ENCODE assay signal across 1 cellular context in the genomic region with DNA sequence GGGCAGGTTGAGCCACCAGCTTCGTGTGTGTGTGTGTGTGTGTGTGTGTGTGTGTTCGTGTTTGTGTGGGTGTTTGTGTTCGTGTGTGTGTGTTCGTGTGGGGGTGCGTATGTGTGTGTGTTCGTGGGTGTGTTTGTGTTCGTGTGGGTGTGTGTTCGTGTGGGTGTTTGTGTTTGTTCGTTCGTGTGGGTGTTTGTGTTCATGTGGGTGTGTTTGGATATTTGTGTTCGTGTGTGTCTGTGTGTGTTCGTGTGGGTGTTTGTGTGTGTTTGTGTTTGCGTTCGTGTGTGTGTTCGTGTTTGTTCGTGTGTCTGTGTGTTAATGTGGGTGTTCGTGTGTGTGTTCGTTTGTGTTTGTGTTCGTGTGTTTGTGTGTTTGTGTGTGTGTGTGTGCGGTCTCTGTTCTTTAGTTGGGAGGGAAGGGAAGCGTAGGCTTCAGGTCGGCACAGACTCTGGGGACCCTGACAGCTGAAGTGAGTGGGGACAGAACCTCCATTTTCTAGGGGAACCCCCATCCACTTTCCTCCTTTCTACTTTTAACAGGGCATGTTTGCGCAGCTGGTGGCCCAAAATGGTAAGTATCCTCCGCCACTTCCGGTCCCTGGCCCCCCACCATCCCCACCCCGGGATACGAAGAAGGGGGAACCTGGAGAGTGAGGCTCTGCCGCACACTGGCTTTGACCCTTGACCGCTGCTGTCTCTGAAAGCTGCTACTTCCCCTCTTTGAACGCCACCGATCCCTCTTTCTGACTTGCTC.
TF ChIP-seq lines count a peak whose summit lies in the region.

No MANE protein-coding gene starts in this region.

TF ChIP-seq in GM12878, 131 proteins besides CTCF, POLR2A, EP300 and RAD21 (continued from another document and continues in another):
- peak; percentile 91 for TF ChIP-seq YY1 (IDR thresholded peaks at IDR 0.05; ENCODE audit: low read depth, low read length)
- peak; percentile 86 for TF ChIP-seq NR2C1 (IDR thresholded peaks at IDR 0.05)
- 0 out of 2 replicates have a peak, but pooled peaks have one; percentile 30 for TF ChIP-seq CHD2 (IDR thresholded peaks at IDR 0.05; ENCODE audit: borderline replicate concordance, low read depth, low read length)
- TF ChIP-seq SRF (IDR thresholded peaks at IDR 0.05; ENCODE audit: low read depth in 2 of 2, low read length in 2 of 2) = peak; percentile 91 to 98
- TF ChIP-seq HDGF (IDR thresholded peaks at IDR 0.05) = peak; percentile 100
- no peak for TF ChIP-seq SREBF1 (IDR thresholded peaks at IDR 0.05; ENCODE audit: low read length)
- TF ChIP-seq E2F8 (IDR thresholded peaks at IDR 0.05; ENCODE audit: low read depth, partially characterized antibody) = peak; percentile 76
- TF ChIP-seq CHD1 (IDR thresholded peaks at IDR 0.05; ENCODE audit: low read depth, low read length) = peak; percentile 69; the same call in 1 of the 2 replicates
- TF ChIP-seq CBFB (IDR thresholded peaks at IDR 0.05; ENCODE audit: low read depth) = peak; percentile 45; the same call in 1 of the 2 replicates
- no peak for TF ChIP-seq NR2C2 (IDR thresholded peaks at IDR 0.05; ENCODE audit: borderline replicate concordance, control insufficient read depth, insufficient read length, low read depth)
- TF ChIP-seq BACH1 (IDR thresholded peaks at IDR 0.05; ENCODE audit: borderline replicate concordance) = 0 out of 2 replicates have a peak, but pooled peaks have one; percentile 35
- TF ChIP-seq IRF5 (IDR thresholded peaks at IDR 0.05; ENCODE audit: borderline replicate concordance) = peak; percentile 38; the same call in 1 of the 2 replicates
- TF ChIP-seq MTA2 (IDR thresholded peaks at IDR 0.05; ENCODE audit: low read depth) = peak; percentile 66
- TF ChIP-seq SUPT20H (IDR thresholded peaks at IDR 0.05; ENCODE audit: borderline replicate concordance, control insufficient read depth, low read depth, low read length) = no peak
- TF ChIP-seq BCL3 (IDR thresholded peaks at IDR 0.05; ENCODE audit: borderline replicate concordance, insufficient read depth, low read depth, low read length, poor library complexity, severe bottlenecking) = no peak
- TF ChIP-seq, protein P1, sequence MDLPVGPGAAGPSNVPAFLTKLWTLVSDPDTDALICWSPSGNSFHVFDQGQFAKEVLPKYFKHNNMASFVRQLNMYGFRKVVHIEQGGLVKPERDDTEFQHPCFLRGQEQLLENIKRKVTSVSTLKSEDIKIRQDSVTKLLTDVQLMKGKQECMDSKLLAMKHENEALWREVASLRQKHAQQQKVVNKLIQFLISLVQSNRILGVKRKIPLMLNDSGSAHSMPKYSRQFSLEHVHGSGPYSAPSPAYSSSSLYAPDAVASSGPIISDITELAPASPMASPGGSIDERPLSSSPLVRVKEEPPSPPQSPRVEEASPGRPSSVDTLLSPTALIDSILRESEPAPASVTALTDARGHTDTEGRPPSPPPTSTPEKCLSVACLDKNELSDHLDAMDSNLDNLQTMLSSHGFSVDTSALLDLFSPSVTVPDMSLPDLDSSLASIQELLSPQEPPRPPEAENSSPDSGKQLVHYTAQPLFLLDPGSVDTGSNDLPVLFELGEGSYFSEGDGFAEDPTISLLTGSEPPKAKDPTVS (IDR thresholded peaks at IDR 0.05; ENCODE audit: low read depth, low read length) = no peak
- TF ChIP-seq ZNF687 (IDR thresholded peaks at IDR 0.05) = peak; percentile 71
- TF ChIP-seq, protein P2, sequence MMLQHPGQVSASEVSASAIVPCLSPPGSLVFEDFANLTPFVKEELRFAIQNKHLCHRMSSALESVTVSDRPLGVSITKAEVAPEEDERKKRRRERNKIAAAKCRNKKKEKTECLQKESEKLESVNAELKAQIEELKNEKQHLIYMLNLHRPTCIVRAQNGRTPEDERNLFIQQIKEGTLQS (IDR thresholded peaks at IDR 0.05; ENCODE audit: borderline replicate concordance, extremely low read depth, low read depth, low read length) = no peak
- peak; percentile 78 for TF ChIP-seq SPI1 (IDR thresholded peaks at IDR 0.05; ENCODE audit: borderline replicate concordance, insufficient read depth, low read depth, low read length)
- TF ChIP-seq STAT3 (IDR thresholded peaks at IDR 0.05; ENCODE audit: low read depth, low read length) = no peak
- TF ChIP-seq TAF1 (IDR thresholded peaks at IDR 0.05; ENCODE audit: borderline replicate concordance, low read depth, low read length) = peak; percentile 65
- TF ChIP-seq RAD51 (IDR thresholded peaks at IDR 0.05) = no peak
- TF ChIP-seq POLR2AphosphoS5 (IDR thresholded peaks at IDR 0.05; ENCODE audit: low read length) = peak; percentile 95
- peak; percentile 9 for TF ChIP-seq RELA (IDR thresholded peaks at IDR 0.05; ENCODE audit: borderline replicate concordance, partially characterized antibody)
- TF ChIP-seq, protein P3, sequence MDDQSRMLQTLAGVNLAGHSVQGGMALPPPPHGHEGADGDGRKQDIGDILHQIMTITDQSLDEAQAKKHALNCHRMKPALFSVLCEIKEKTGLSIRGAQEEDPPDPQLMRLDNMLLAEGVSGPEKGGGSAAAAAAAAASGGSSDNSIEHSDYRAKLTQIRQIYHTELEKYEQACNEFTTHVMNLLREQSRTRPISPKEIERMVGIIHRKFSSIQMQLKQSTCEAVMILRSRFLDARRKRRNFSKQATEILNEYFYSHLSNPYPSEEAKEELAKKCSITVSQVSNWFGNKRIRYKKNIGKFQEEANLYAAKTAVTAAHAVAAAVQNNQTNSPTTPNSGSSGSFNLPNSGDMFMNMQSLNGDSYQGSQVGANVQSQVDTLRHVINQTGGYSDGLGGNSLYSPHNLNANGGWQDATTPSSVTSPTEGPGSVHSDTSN (IDR thresholded peaks at IDR 0.05; ENCODE audit: insufficient replicate concordance, low read depth, low read length) = no peak
- TF ChIP-seq MTA3 (IDR thresholded peaks at IDR 0.05; ENCODE audit: borderline replicate concordance, low read length) = peak; percentile 68; the same call in 1 of the 2 replicates
- peak; percentile 87 for TF ChIP-seq IKZF1 (conservative IDR thresholded peaks at IDR 0.05)
- 0 out of 2 replicates have a peak, but pooled peaks have one; percentile 32 for TF ChIP-seq GATAD2B (conservative IDR thresholded peaks at IDR 0.05; ENCODE audit: low read depth)
- TF ChIP-seq, protein P4, sequence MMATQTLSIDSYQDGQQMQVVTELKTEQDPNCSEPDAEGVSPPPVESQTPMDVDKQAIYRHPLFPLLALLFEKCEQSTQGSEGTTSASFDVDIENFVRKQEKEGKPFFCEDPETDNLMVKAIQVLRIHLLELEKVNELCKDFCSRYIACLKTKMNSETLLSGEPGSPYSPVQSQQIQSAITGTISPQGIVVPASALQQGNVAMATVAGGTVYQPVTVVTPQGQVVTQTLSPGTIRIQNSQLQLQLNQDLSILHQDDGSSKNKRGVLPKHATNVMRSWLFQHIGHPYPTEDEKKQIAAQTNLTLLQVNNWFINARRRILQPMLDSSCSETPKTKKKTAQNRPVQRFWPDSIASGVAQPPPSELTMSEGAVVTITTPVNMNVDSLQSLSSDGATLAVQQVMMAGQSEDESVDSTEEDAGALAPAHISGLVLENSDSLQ (IDR thresholded peaks at IDR 0.05) = peak; percentile 76
- no peak for TF ChIP-seq ESRRA (IDR thresholded peaks at IDR 0.05; ENCODE audit: low read length)
- no peak; the same call in 1 of the 2 replicates for TF ChIP-seq HCFC1 (IDR thresholded peaks at IDR 0.05; ENCODE audit: low read length)
- TF ChIP-seq ELK1 (IDR thresholded peaks at IDR 0.05; ENCODE audit: low read depth, low read length) = peak; percentile 99
- TF ChIP-seq NR2F1 (conservative IDR thresholded peaks at IDR 0.05) = peak; percentile 97
- no peak for TF ChIP-seq TBL1XR1 (IDR thresholded peaks at IDR 0.05; ENCODE audit: low read depth, low read length)
- no peak for TF ChIP-seq ZZZ3 (IDR thresholded peaks at IDR 0.05; ENCODE audit: control insufficient read depth, insufficient read length, low read depth)
